Comparison of ENCODE assay signal across 17 cellular contexts in genomic region chr3:68996356-68996995, GRCh38. TPM values are rescaled to one million over a fixed set of nuclear protein-coding genes. Genes with fewer than 3 reads are reported as not detected.
DNase-seq lines count a peak whose midpoint lies in the region; ATAC-seq, FAIRE-seq and TF ChIP-seq lines count a peak whose summit lies in the region.
"Had no signal": no experiment of that assay in that cellular context is flagged by ENCODE, and none has a peak within 500 bp of the region (broad histone marks: within the 10 kb centered on the region; RNA-seq: fewer than 3 reads in every experiment).

No MANE protein-coding gene starts in this region.

- peak; percentile 85 for FAIRE-seq in bronchial epithelial cell (lab: Jason Lieb, UNC)
- FAIRE-seq: GM12891 had no signal

- TF ChIP-seq POLR2A in adrenal gland (IDR thresholded peaks at IDR 0.05): no peak

- H3K36me3 ChIP-seq in bronchial epithelial cell (ENCODE audit: control insufficient read depth, insufficient read depth, low read length) (peaks cover 13% of the 10 kb centered on the region), left lung (peaks cover 0 to 77% of the 10 kb centered on the region in 2 donors), adrenal gland (replicated peaks in 1 of 2) (peaks cover 0 to 37% of the 10 kb centered on the region in 2 donors)

- no peak overlapping the region for H3K27ac ChIP-seq in left lung
- H3K27ac ChIP-seq in adrenal gland: no peak overlapping the region
- H3K27ac ChIP-seq: 22Rv1 had no signal

- DNase-seq in DMS 273 (lab: John Stamatoyannopoulos, UW; ENCODE audit: unreplicated experiment) (peak; percentile 11), DMS 273 treated with DMSO at 0.1 percent for 48 hours (lab: John Stamatoyannopoulos, UW) (no peak), HT1080 (ENCODE audit: low read depth) (peak; percentile 37), bronchial epithelial cell (ENCODE audit: low read depth) (peak; percentile 76), left lung (no peak), NCI-H446 treated with DMSO at 0.1 percent for 48 hours (lab: John Stamatoyannopoulos, UW) (no peak), NCI-H2029 (lab: John Stamatoyannopoulos, UW) (no peak), adrenal gland (no peak)
- DNase-seq: activated CD4-positive, alpha-beta T cell treated with anti-CD3 and anti-CD28 coated beads, Interleukin-2, amount 50 U/mL, for 48 hours; caudate nucleus; CD8-positive, alpha-beta memory T cell; glutamatergic neuron; left colon; naive B cell; T1000 had no signal

- H3K4me3 ChIP-seq in bronchial epithelial cell (ENCODE audit: low read depth, low read length): no peak overlapping the region
- no peak overlapping the region for H3K4me3 ChIP-seq in left lung
- no peak overlapping the region for H3K4me3 ChIP-seq in adrenal gland

- peak; percentile 59 for ATAC-seq in left lung
- ATAC-seq: left colon had no signal

- H3K27me3 ChIP-seq in bronchial epithelial cell (ENCODE audit: control insufficient read depth, insufficient read depth, low read length): no peaks in the 10 kb centered on the region
- H3K27me3 ChIP-seq in left lung: no peaks in the 10 kb centered on the region
- H3K27me3 ChIP-seq in adrenal gland: no peaks in the 10 kb centered on the region

- WGBS in adrenal gland, 4 donors: 80 to 87% (median 82%) methylated on average over 6 to 8 of the region's 8 CpGs

- intact Hi-C loops in left lung (cut with DNase I): no loop called here
- intact Hi-C loops in adrenal gland (cut with DNase I): no loop called here

- H3K4me1 ChIP-seq in left lung (no peaks in the 10 kb centered on the region), adrenal gland (replicated peaks in 1 of 2) (no peaks in the 10 kb centered on the region)

- H3K9me3 ChIP-seq in left lung (no peaks in the 10 kb centered on the region), adrenal gland (replicated peaks in 1 of 3) (no peaks in the 10 kb centered on the region)

- TF ChIP-seq CTCF in bronchial epithelial cell (IDR thresholded peaks at IDR 0.05; ENCODE audit: insufficient read depth, low read length, severe bottlenecking) (no peak), left lung (IDR thresholded peaks at IDR 0.05) (no peak), adrenal gland (IDR thresholded peaks at IDR 0.05) (no peak)

RNA-seq across cellular contexts. Expression of gene EOGT, which starts 17.0 kb away (rescaled TPM):
- total RNA-seq in HT1080 (2014; rRNA removed; shearing (Covaris generic)): 27.1 and 31.9 TPM in 2 replicates
- polyA plus RNA-seq in HT1080 (2015; cell fraction: cytosol; rRNA removed): 22.2 and 26.2 TPM in 2 replicates
- 49.7 and 54.3 TPM in 2 replicates for polyA plus RNA-seq in HT1080 (2015; cell fraction: nucleus; rRNA removed)
- total RNA-seq in bronchial epithelial cell (29.8 and 33.2 TPM in 2 replicates), left lung (10 to 100 TPM; 27.9 to 32.6 TPM), adrenal gland (10 to 100 TPM; 15.9 to 39.1 (median 18.6) TPM)
- polyA plus RNA-seq in adrenal gland: 10 to 100 TPM; 21.5 to 43.7 (median 22.3) TPM

RNA-seq across cellular contexts. Expression of gene TMF1, which starts 55.7 kb away (rescaled TPM):
- total RNA-seq in HT1080 (2014; rRNA removed; shearing (Covaris generic)): 9.7 and 12.0 TPM in 2 replicates
- polyA plus RNA-seq in HT1080 (2015; cell fraction: cytosol; rRNA removed): 9.2 and 11.3 TPM in 2 replicates
- 18.7 and 21.2 TPM in 2 replicates for polyA plus RNA-seq in HT1080 (2015; cell fraction: nucleus; rRNA removed)
- total RNA-seq in bronchial epithelial cell (21.3 and 28.9 TPM in 2 replicates), left lung (10 to 100 TPM; 38.4 to 40.8 TPM), adrenal gland (10 to 100 TPM; 16.8 to 39.6 (median 27.3) TPM)
- polyA plus RNA-seq in adrenal gland: 10 to 100 TPM in 1 of 3 donors, 1 to 10 TPM in 2; 6.9 to 38.1 (median 9.8) TPM

Comparison
In these comparisons a context has a peak if more than half of its experiments do, and no peak if none do; other contexts are left out.
1. DNase-seq: peak in DMS 273 (single experiment), HT1080 (single experiment) and bronchial epithelial cell (single experiment); none in DMS 273 treated with DMSO at 0.1 percent for 48 hours (single experiment), left lung (0 of 2), NCI-H446 treated with DMSO at 0.1 percent for 48 hours (single experiment), NCI-H2029 (single experiment) and adrenal gland (0 of 7).